In genomic region chr9:136787690-136788400, GRCh38 we compare ENCODE assay signal across 8 cellular contexts. TPM values are rescaled to one million over a fixed set of nuclear protein-coding genes. Genes with fewer than 3 reads are reported as not detected.
DNase-seq lines count a peak whose midpoint lies in the region; ATAC-seq and TF ChIP-seq lines count a peak whose summit lies in the region.

No MANE protein-coding gene starts in this region.

- CTCF ChIA-PET in SK-N-SH (lab: Yijun Ruan, JAX) = interaction anchor here (0.6 to 3.9 kb wide), 35 partner anchors 12 to 280 kb away, joined by 3 to 57 read pairs (median 5); partner anchors contain the start of genes AJM1, C8G, CLIC3 and FBXW5

- H3K27me3 ChIP-seq in SK-N-SH (ENCODE audit: insufficient read depth) (no peaks in the 10 kb centered on the region), lung (ENCODE audit: control insufficient read depth, insufficient read depth) (no peaks in the 10 kb centered on the region)

- H3K4me3 ChIP-seq in SK-N-SH (ENCODE audit: low read depth in 2 of 2, low read length in 1 of 2) (peak overlapping the region; percentile 9 to 14; a peak in 2 of 4 replicates), lung (no peak overlapping the region)

- peaks cover 5% of the 10 kb centered on the region; the same call in 1 of the 2 replicates for H4K20me1 ChIP-seq in SK-N-SH (ENCODE audit: insufficient read depth)

- no peaks in the 10 kb centered on the region for H3K9me3 ChIP-seq in SK-N-SH
- no peaks in the 10 kb centered on the region for H3K9me3 ChIP-seq in lung (ENCODE audit: control insufficient read depth in 2 of 2, insufficient read depth in 1 of 2, low read length in 1 of 2)

- no peaks in the 10 kb centered on the region for H3K9me2 ChIP-seq in SK-N-SH

- peak; percentile 77 for DNase-seq in SK-N-SH
- DNase-seq in NCI-H2196 (lab: John Stamatoyannopoulos, UW; ENCODE audit: unreplicated experiment) = peak; percentile 76
- DNase-seq in activated CD4-positive, CD25-positive, alpha-beta regulatory T cell treated with anti-CD3 and anti-CD28 coated beads, Interleukin-2, amount 50 U/mL, for 72 hours = peak; percentile 64
- DNase-seq in chondrocyte (ENCODE audit: low spot score) = no peak
- peak; percentile 64 for DNase-seq in lung (ENCODE audit: low spot score)
- peak; percentile 62 to 63 for DNase-seq in stimulated activated CD8-positive, alpha-beta memory T cell treated with anti-CD3 and anti-CD28 coated beads, Interleukin-15, amount 100 ng/mL, for 48 hours (ENCODE audit: low read depth in 2 of 2)

- H3K36me3 ChIP-seq in SK-N-SH (replicated peaks in 1 of 2; ENCODE audit: control insufficient read depth in 1 of 2, insufficient read depth in 2 of 2, low read length in 1 of 2) (peaks cover 0 to 3% of the 10 kb centered on the region in 2 experiments), lung (ENCODE audit: control insufficient read depth in 2 of 2, insufficient read depth in 2 of 2, low read length in 2 of 2) (peaks cover 0 to 1% of the 10 kb centered on the region in 2 donors)

- peaks cover 15% of the 10 kb centered on the region for H3K4me1 Mint-ChIP-seq in chondrocyte (ENCODE audit: low read depth)

- peak; percentile 90 for TF ChIP-seq RAD21 in SK-N-SH (IDR thresholded peaks at IDR 0.05; ENCODE audit: low read length)

- H2AFZ ChIP-seq in SK-N-SH (ENCODE audit: low read depth) = 0 out of 2 replicates have a peak overlapping the region, but pooled peaks have one; percentile 54

- peaks cover 12% of the 10 kb centered on the region for H3F3A ChIP-seq in SK-N-SH (replicated peaks; ENCODE audit: insufficient read depth)

- H3K4me2 ChIP-seq in SK-N-SH = peak overlapping the region; percentile 32; the same call in 1 of the 2 replicates

- H3K9me3 Mint-ChIP-seq in chondrocyte (ENCODE audit: low read depth) = no peaks in the 10 kb centered on the region

- H3K27ac ChIP-seq in SK-N-SH (ENCODE audit: low read depth in 2 of 2, low read length in 1 of 2) = no peak overlapping the region
- no peak overlapping the region for H3K27ac ChIP-seq in lung (ENCODE audit: low read depth in 1 of 2, low read length in 1 of 2)

- H3K4me1 ChIP-seq in SK-N-SH (ENCODE audit: control insufficient read depth in 1 of 2, insufficient read depth in 2 of 2, low read depth in 1 of 2, low read length in 1 of 2) (peaks cover 7 to 21% of the 10 kb centered on the region in 2 experiments), lung (ENCODE audit: control insufficient read depth in 2 of 2, insufficient read depth in 2 of 2, low read length in 2 of 2) (peaks cover 0 to 7% of the 10 kb centered on the region in 2 donors)

- H3K4me3 Mint-ChIP-seq in chondrocyte (ENCODE audit: unreplicated experiment) = no peak overlapping the region

- no peak for TF ChIP-seq EP300 in SK-N-SH (IDR thresholded peaks at IDR 0.05; ENCODE audit: borderline replicate concordance in 1 of 2, low read depth in 1 of 2, low read length in 1 of 2)

- no peaks in the 10 kb centered on the region for H3K27me3 Mint-ChIP-seq in chondrocyte (ENCODE audit: low read depth)

- H3K36me3 Mint-ChIP-seq in chondrocyte (ENCODE audit: low read depth) = no peaks in the 10 kb centered on the region

- TF ChIP-seq CTCF in SK-N-SH (IDR thresholded peaks at IDR 0.05) = peak; percentile 82
- peak; percentile 96 for TF ChIP-seq CTCF in chondrocyte (IDR thresholded peaks at IDR 0.05)
- peak; percentile 97 for TF ChIP-seq CTCF in lung (IDR thresholded peaks at IDR 0.05; ENCODE audit: control extremely low read depth, extremely low read depth)

- WGBS in SK-N-SH (ENCODE audit: low lambda C conversion rate) = 18% methylated on average over 20 of the region's 21 CpGs
- 18 to 26% methylated on average over 21 of the region's 21 CpGs for WGBS in lung, 2 donors

- POLR2A ChIA-PET in SK-N-SH (lab: Yijun Ruan, JAX) = no interaction called here

- H3K27ac Mint-ChIP-seq in chondrocyte (ENCODE audit: unreplicated experiment) = no peak overlapping the region

- peaks cover 11% of the 10 kb centered on the region for H3K79me2 ChIP-seq in SK-N-SH (ENCODE audit: insufficient read depth)

- no peak; the same call in 2 of the 3 replicates for ATAC-seq in SK-N-SH treated with all-trans-retinoic acid at 6 μM for 48 hours
- no peak for ATAC-seq in lung (ENCODE audit: insufficient read depth, low FRiP score)
- ATAC-seq in HG02981 (IDR thresholded peaks at IDR 0.05; ENCODE audit: unreplicated experiment) = no peak

- H3K9ac ChIP-seq in SK-N-SH = no peak overlapping the region

TF ChIP-seq in SK-N-SH, 30 proteins besides CTCF, POLR2A, EP300 and RAD21 (continues in another document):
- no peak for TF ChIP-seq TEAD4 (IDR thresholded peaks at IDR 0.05; ENCODE audit: borderline replicate concordance, insufficient read depth)
- TF ChIP-seq MXI1 (IDR thresholded peaks at IDR 0.05; ENCODE audit: low read depth, low read length) = peak; percentile 59
- no peak for TF ChIP-seq NFIC (IDR thresholded peaks at IDR 0.05; ENCODE audit: borderline replicate concordance)
- no peak for TF ChIP-seq TAF1 (IDR thresholded peaks at IDR 0.05; ENCODE audit: borderline replicate concordance, low read depth, low read length)
- no peak for TF ChIP-seq RXRA (IDR thresholded peaks at IDR 0.05; ENCODE audit: borderline replicate concordance, low read depth)
- no peak for TF ChIP-seq JUND (IDR thresholded peaks at IDR 0.05)
- TF ChIP-seq IRF3 (IDR thresholded peaks at IDR 0.05; ENCODE audit: low read depth, low read length) = no peak

TF ChIP-seq in SK-N-SH treated with all-trans-retinoic acid at 6 μM for 48 hours, 23 proteins besides CTCF, POLR2A, EP300 and RAD21 (continues in another document):
- TF ChIP-seq TCF4 (CRISPR knock-in tag; IDR thresholded peaks at IDR 0.05; ENCODE audit: borderline replicate concordance) = no peak
- TF ChIP-seq ZNF8 (CRISPR knock-in tag; IDR thresholded peaks at IDR 0.05) = no peak
- TF ChIP-seq ZFP3 (CRISPR knock-in tag; IDR thresholded peaks at IDR 0.05) = no peak
- no peak for TF ChIP-seq TSHZ2 (CRISPR knock-in tag; IDR thresholded peaks at IDR 0.05)
- TF ChIP-seq ISL1 (CRISPR knock-in tag; IDR thresholded peaks at IDR 0.05) = no peak
- TF ChIP-seq ESRRG (CRISPR knock-in tag; IDR thresholded peaks at IDR 0.05) = no peak

RNA-seq across cellular contexts. Expression of gene TMEM141, which starts 3.3 kb away (rescaled TPM):
- polyA plus RNA-seq in SK-N-SH (2012; rRNA removed) = 112 and 135 TPM in 2 replicates
- 72.6 and 115 TPM in 2 replicates for polyA plus RNA-seq in SK-N-SH (2012; cell fraction: cytosol; rRNA removed)
- polyA plus RNA-seq in SK-N-SH (2012; cell fraction: nucleus; rRNA removed) = 60.7 and 63.3 TPM in 2 replicates
- 31.2 to 40.0 TPM (median 32.5 TPM) in 3 replicates for total RNA-seq in chondrocyte
- total RNA-seq in lung = 10 to 100 TPM; 56.5 to 94.1 TPM
- polyA plus RNA-seq in lung = 100 to 1,000 TPM; 132 to 177 TPM

RNA-seq across cellular contexts. Expression of gene CCDC183, which starts 8.3 kb away (rescaled TPM):
- polyA plus RNA-seq in SK-N-SH (2012; rRNA removed) (5.3 and 6.8 TPM in 2 replicates), lung (1 to 10 TPM in 1 of 2 donors, under 1 TPM in 1; 0.38 to 2.8 TPM)
- 0.77 and 1.0 TPM in 2 replicates for polyA plus RNA-seq in SK-N-SH (2012; cell fraction: cytosol; rRNA removed)
- polyA plus RNA-seq in SK-N-SH (2012; cell fraction: nucleus; rRNA removed) = 53.5 and 54.8 TPM in 2 replicates
- total RNA-seq in chondrocyte (0.62 to 1.5 TPM (median 1.4 TPM) in 3 replicates), lung (1 to 10 TPM; 1.6 to 4.6 TPM)

RNA-seq across cellular contexts. Expression of gene RABL6, which starts 19.9 kb away (rescaled TPM):
- polyA plus RNA-seq in SK-N-SH (2012; rRNA removed) (40.0 and 43.6 TPM in 2 replicates), lung (10 to 100 TPM; 53.7 to 70.8 TPM)
- polyA plus RNA-seq in SK-N-SH (2012; cell fraction: cytosol; rRNA removed) = 22.2 and 30.4 TPM in 2 replicates
- polyA plus RNA-seq in SK-N-SH (2012; cell fraction: nucleus; rRNA removed) = 73.9 and 90.1 TPM in 2 replicates
- total RNA-seq in chondrocyte (61.5 to 71.8 TPM (median 62.2 TPM) in 3 replicates), lung (10 to 100 TPM; 36.4 to 87.8 TPM)

RNA-seq across cellular contexts. Expression of gene LCN15, which starts 23.5 kb away (rescaled TPM):
- polyA plus RNA-seq in SK-N-SH (2012; rRNA removed) = 0.08 TPM in 1 of 2 replicates, not detected in the other
- polyA plus RNA-seq in SK-N-SH (2012; cell fraction: cytosol; rRNA removed) = not detected in 2 replicates
- polyA plus RNA-seq in SK-N-SH (2012; cell fraction: nucleus; rRNA removed) = 0.04 and 0.06 TPM in 2 replicates
- total RNA-seq in chondrocyte = not detected in 3 replicates
- total RNA-seq in lung = not detected
- under 1 TPM in 1 of 2 donors, not detected in 1; 0.16 TPM for polyA plus RNA-seq in lung

RNA-seq across cellular contexts. Expression of gene LCN8, which starts 29.8 kb away (rescaled TPM):
- polyA plus RNA-seq in SK-N-SH (2012; rRNA removed) (not detected in 2 replicates), lung (not detected)
- polyA plus RNA-seq in SK-N-SH (2012; cell fraction: cytosol; rRNA removed) = not detected in 2 replicates
- 0.02 TPM in 1 of 2 replicates, not detected in the other for polyA plus RNA-seq in SK-N-SH (2012; cell fraction: nucleus; rRNA removed)
- total RNA-seq in chondrocyte (not detected in 3 replicates), lung (under 1 TPM in 1 of 2 donors, not detected in 1; 0.11 TPM)
